14 cellular contexts compared by ENCODE assay signal in genomic region chr15:76730262-76730661, GRCh38.
DNase-seq lines count a peak whose midpoint lies in the region; FAIRE-seq lines count a peak whose summit lies in the region.
"Had no signal": no experiment of that assay in that cellular context is flagged by ENCODE, and none has a peak within 500 bp of the region (broad histone marks: within the 10 kb centered on the region; RNA-seq: fewer than 3 reads in every experiment).

No MANE protein-coding gene starts in this region.

- peak; percentile 1 for DNase-seq in GM04504 (ENCODE audit: low read depth)
- peak; percentile 3 for DNase-seq in hepatic stellate cell (ENCODE audit: low spot score)
- DNase-seq in NCI-H146 (lab: John Stamatoyannopoulos, UW) = no peak
- no peak for DNase-seq in DMS153 treated with DMSO at 0.1 percent for 48 hours (lab: John Stamatoyannopoulos, UW; ENCODE audit: unreplicated experiment)
- no peak for DNase-seq in middle frontal gyrus (ENCODE audit: extremely low spot score, low spot score)
- no peak for DNase-seq in NCI-H446 treated with DMSO at 0.1 percent for 48 hours (lab: John Stamatoyannopoulos, UW)
- DNase-seq: Caco-2, DMS53, HCEC 1CT, NCI-H2107, NCI-H774 had no signal

- peak; percentile 21 for FAIRE-seq in colon (lab: Jason Lieb, UNC)
- FAIRE-seq: GM19239, HTR-8/SVneo had no signal

Comparison
In these comparisons a context has a peak if more than half of its experiments do, and no peak if none do; other contexts are left out.
1. DNase-seq: peak in GM04504 (single experiment) and hepatic stellate cell (single experiment); none in NCI-H146 (single experiment), DMS153 treated with DMSO at 0.1 percent for 48 hours (single experiment), middle frontal gyrus (single experiment) and NCI-H446 treated with DMSO at 0.1 percent for 48 hours (single experiment).